ENCODE assay signal across 16 cellular contexts in genomic region chr11:96158126-96158525, GRCh38.
DNase-seq lines count a peak whose midpoint lies in the region; ATAC-seq, FAIRE-seq and TF ChIP-seq lines count a peak whose summit lies in the region.
"Had no signal": no experiment of that assay in that cellular context is flagged by ENCODE, and none has a peak within 500 bp of the region (broad histone marks: within the 10 kb centered on the region; RNA-seq: fewer than 3 reads in every experiment).

No MANE protein-coding gene starts in this region.

- no peaks in the 10 kb centered on the region for H3K9me3 Mint-ChIP-seq in stimulated activated naive CD8-positive, alpha-beta T cell treated with anti-CD3 and anti-CD28 coated beads, Interleukin-15, Interleukin-2, amounts not matched to agents 100 ng/mL and 50 ng/mL, for 24 hours
- H3K9me3 Mint-ChIP-seq: activated naive CD8-positive, alpha-beta T cell treated with anti-CD3 and anti-CD28 coated beads, Interleukin-2, amount 10 ng/mL, durations not matched to agents 7 days and 5 days had no signal

- H3K36me3 Mint-ChIP-seq in stimulated activated naive CD8-positive, alpha-beta T cell treated with anti-CD3 and anti-CD28 coated beads, Interleukin-15, Interleukin-2, amounts not matched to agents 100 ng/mL and 50 ng/mL, for 24 hours (ENCODE audit: low read depth): peaks cover 10% of the 10 kb centered on the region

- no peak for FAIRE-seq in D721Med (lab: Jason Lieb, UNC)
- FAIRE-seq: islet of Langerhans had no signal

- H3K9me3 ChIP-seq in neutrophil: no peaks in the 10 kb centered on the region

- no peak for TF ChIP-seq POLR2A in lower leg skin (IDR thresholded peaks at IDR 0.05)

- 79 to 86% methylated on average over 1 of the region's 1 CpG for WGBS in lower leg skin, 2 donors

- H3K27me3 ChIP-seq in neutrophil: no peaks in the 10 kb centered on the region

- no peak overlapping the region for H3K4me3 Mint-ChIP-seq in stimulated activated naive CD8-positive, alpha-beta T cell treated with anti-CD3 and anti-CD28 coated beads, Interleukin-15, Interleukin-2, amounts not matched to agents 100 ng/mL and 50 ng/mL, for 24 hours
- H3K4me3 Mint-ChIP-seq: activated naive CD8-positive, alpha-beta T cell treated with anti-CD3 and anti-CD28 coated beads, Interleukin-2, amount 10 ng/mL, durations not matched to agents 7 days and 5 days had no signal

- intact Hi-C loops in lower leg skin (cut with DNase I; ENCODE audit: low total_unique reads): no loop called here

- H3K27ac ChIP-seq in coronary artery: peak overlapping the region; percentile 7 to 84
- peak overlapping the region; percentile 94 for H3K27ac ChIP-seq in neutrophil
- H3K27ac ChIP-seq: SK-N-MC had no signal

- H3K4me3 ChIP-seq in coronary artery: no peak overlapping the region
- no peak overlapping the region for H3K4me3 ChIP-seq in neutrophil (ENCODE audit: low read depth in 1 of 2, low read length in 1 of 2)
- H3K4me3 ChIP-seq in lower leg skin (ENCODE audit: low read depth, poor library complexity, severe bottlenecking): no peak overlapping the region
- H3K4me3 ChIP-seq: SK-N-MC had no signal

- no peak for ATAC-seq in stimulated activated naive CD8-positive, alpha-beta T cell treated with anti-CD3 and anti-CD28 coated beads, Interleukin-15, Interleukin-2, amounts not matched to agents 100 U/mL and 50 U/mL, for 24 hours
- ATAC-seq in GM21825 (IDR thresholded peaks at IDR 0.05; ENCODE audit: unreplicated experiment) (no peak), HG03108 (IDR thresholded peaks at IDR 0.05; ENCODE audit: unreplicated experiment) (no peak)

- peak overlapping the region; percentile 97 for H3K27ac Mint-ChIP-seq in stimulated activated naive CD8-positive, alpha-beta T cell treated with anti-CD3 and anti-CD28 coated beads, Interleukin-15, Interleukin-2, amounts not matched to agents 100 ng/mL and 50 ng/mL, for 24 hours

- H3K4me1 Mint-ChIP-seq in stimulated activated naive CD8-positive, alpha-beta T cell treated with anti-CD3 and anti-CD28 coated beads, Interleukin-15, Interleukin-2, amounts not matched to agents 100 ng/mL and 50 ng/mL, for 24 hours (ENCODE audit: low read depth): peaks cover 66% of the 10 kb centered on the region

- peaks cover 28% of the 10 kb centered on the region in 2 experiments for H3K4me1 ChIP-seq in neutrophil (ENCODE audit: control insufficient read depth in 1 of 2, insufficient read depth in 1 of 2, low read depth in 1 of 2, low read length in 1 of 2)

- DNase-seq in stimulated activated naive CD8-positive, alpha-beta T cell treated with anti-CD3 and anti-CD28 coated beads, Interleukin-15, Interleukin-2, amounts not matched to agents 100 U/mL and 50 U/mL, for 24 hours: no peak
- DNase-seq in coronary artery (ENCODE audit: low spot score) (no peak), lower leg skin (ENCODE audit: low spot score in 2 of 2) (no peak), D721Med (ENCODE audit: insufficient read length, low spot score) (no peak)
- DNase-seq: activated CD4-positive, CD25-positive, alpha-beta regulatory T cell; activated naive CD8-positive, alpha-beta T cell treated with anti-CD3 and anti-CD28 coated beads, Interleukin-2, amount 10 ng/mL, durations not matched to agents 7 days and 5 days; cortex of kidney; GDM1; NCI-H1417 treated with DMSO at 0.1 percent for 48 hours; NCI-H748 treated with DMSO at 0.1 percent for 48 hours had no signal

- H3K27me3 Mint-ChIP-seq in stimulated activated naive CD8-positive, alpha-beta T cell treated with anti-CD3 and anti-CD28 coated beads, Interleukin-15, Interleukin-2, amounts not matched to agents 100 ng/mL and 50 ng/mL, for 24 hours: no peaks in the 10 kb centered on the region
- H3K27me3 Mint-ChIP-seq: activated naive CD8-positive, alpha-beta T cell treated with anti-CD3 and anti-CD28 coated beads, Interleukin-2, amount 10 ng/mL, durations not matched to agents 7 days and 5 days had no signal

- TF ChIP-seq CTCF in coronary artery (IDR thresholded peaks at IDR 0.05) (no peak), neutrophil (IDR thresholded peaks at IDR 0.05) (no peak), lower leg skin (IDR thresholded peaks at IDR 0.05) (no peak), D721Med (IDR thresholded peaks at IDR 0.05; ENCODE audit: insufficient read depth, missing control alignments) (no peak)

- H3K36me3 ChIP-seq in neutrophil: no peaks in the 10 kb centered on the region
